In genomic region chrX:57592159-57592893, GRCh38 we compare ENCODE assay signal across 1 cellular context.
TF ChIP-seq lines count a peak whose summit lies in the region.
"Not testable (repeated sequence)": the region's sequence is repeated elsewhere in the genome, so short reads cannot be mapped to it uniquely, and the experiment has no call there.

No MANE protein-coding gene starts in this region.

TF ChIP-seq in HepG2, 621 proteins besides CTCF, POLR2A, EP300 and RAD21 (continued from another document):
- TF ChIP-seq, protein P1, sequence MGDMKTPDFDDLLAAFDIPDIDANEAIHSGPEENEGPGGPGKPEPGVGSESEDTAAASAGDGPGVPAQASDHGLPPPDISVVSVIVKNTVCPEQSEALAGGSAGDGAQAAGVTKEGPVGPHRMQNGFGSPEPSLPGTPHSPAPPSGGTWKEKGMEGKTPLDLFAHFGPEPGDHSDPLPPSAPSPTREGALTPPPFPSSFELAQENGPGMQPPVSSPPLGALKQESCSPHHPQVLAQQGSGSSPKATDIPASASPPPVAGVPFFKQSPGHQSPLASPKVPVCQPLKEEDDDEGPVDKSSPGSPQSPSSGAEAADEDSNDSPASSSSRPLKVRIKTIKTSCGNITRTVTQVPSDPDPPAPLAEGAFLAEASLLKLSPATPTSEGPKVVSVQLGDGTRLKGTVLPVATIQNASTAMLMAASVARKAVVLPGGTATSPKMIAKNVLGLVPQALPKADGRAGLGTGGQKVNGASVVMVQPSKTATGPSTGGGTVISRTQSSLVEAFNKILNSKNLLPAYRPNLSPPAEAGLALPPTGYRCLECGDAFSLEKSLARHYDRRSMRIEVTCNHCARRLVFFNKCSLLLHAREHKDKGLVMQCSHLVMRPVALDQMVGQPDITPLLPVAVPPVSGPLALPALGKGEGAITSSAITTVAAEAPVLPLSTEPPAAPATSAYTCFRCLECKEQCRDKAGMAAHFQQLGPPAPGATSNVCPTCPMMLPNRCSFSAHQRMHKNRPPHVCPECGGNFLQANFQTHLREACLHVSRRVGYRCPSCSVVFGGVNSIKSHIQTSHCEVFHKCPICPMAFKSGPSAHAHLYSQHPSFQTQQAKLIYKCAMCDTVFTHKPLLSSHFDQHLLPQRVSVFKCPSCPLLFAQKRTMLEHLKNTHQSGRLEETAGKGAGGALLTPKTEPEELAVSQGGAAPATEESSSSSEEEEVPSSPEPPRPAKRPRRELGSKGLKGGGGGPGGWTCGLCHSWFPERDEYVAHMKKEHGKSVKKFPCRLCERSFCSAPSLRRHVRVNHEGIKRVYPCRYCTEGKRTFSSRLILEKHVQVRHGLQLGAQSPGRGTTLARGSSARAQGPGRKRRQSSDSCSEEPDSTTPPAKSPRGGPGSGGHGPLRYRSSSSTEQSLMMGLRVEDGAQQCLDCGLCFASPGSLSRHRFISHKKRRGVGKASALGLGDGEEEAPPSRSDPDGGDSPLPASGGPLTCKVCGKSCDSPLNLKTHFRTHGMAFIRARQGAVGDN (CRISPR knock-in tag; IDR thresholded peaks at IDR 0.05): peak; percentile 72
- TF ChIP-seq RBFOX2 (IDR thresholded peaks at IDR 0.05; ENCODE audit: low read depth, low read length) (peak; percentile 71), MAZ (CRISPR knock-in tag; IDR thresholded peaks at IDR 0.05; ENCODE audit: low read depth) (0 out of 2 replicates have a peak, but pooled peaks have one; percentile 37), POLR2G (IDR thresholded peaks at IDR 0.05; ENCODE audit: low read depth, low read length) (peak; percentile 43; the same call in 1 of the 2 replicates), KDM5B (CRISPR knock-in tag; IDR thresholded peaks at IDR 0.05; ENCODE audit: borderline replicate concordance) (0 out of 2 replicates have a peak, but pooled peaks have one; percentile 28), ZFY (CRISPR knock-in tag; IDR thresholded peaks at IDR 0.05) (peak; percentile 85), ZFX (CRISPR knock-in tag; IDR thresholded peaks at IDR 0.05; ENCODE audit: low read depth) (peak; percentile 85), ZBTB10 (CRISPR knock-in tag; IDR thresholded peaks at IDR 0.05; ENCODE audit: borderline replicate concordance) (0 out of 2 replicates have a peak, but pooled peaks have one; percentile 28), ZMYM4 (CRISPR knock-in tag; IDR thresholded peaks at IDR 0.05) (peak; percentile 20; the same call in 1 of the 2 replicates), HES4 (CRISPR knock-in tag; IDR thresholded peaks at IDR 0.05; ENCODE audit: borderline replicate concordance) (0 out of 2 replicates have a peak, but pooled peaks have one; percentile 31), NFKB2 (CRISPR knock-in tag; IDR thresholded peaks at IDR 0.05; ENCODE audit: borderline replicate concordance) (0 out of 2 replicates have a peak, but pooled peaks have one; percentile 6), YY1 (IDR thresholded peaks at IDR 0.05; ENCODE audit: insufficient read depth, insufficient replicate concordance, low read depth, low read length) (peak; percentile 54), ZNF333 (CRISPR knock-in tag; IDR thresholded peaks at IDR 0.05; ENCODE audit: borderline replicate concordance) (0 out of 2 replicates have a peak, but pooled peaks have one; percentile 33), ZFP91 (CRISPR knock-in tag; IDR thresholded peaks at IDR 0.05; ENCODE audit: borderline replicate concordance) (peak; percentile 32; the same call in 1 of the 2 replicates), ZNF563 (CRISPR knock-in tag; IDR thresholded peaks at IDR 0.05) (peak; percentile 20; the same call in 1 of the 2 replicates), PHF8 (CRISPR knock-in tag; IDR thresholded peaks at IDR 0.05) (peak; percentile 71), SALL1 (CRISPR knock-in tag; IDR thresholded peaks at IDR 0.05) (peak; percentile 19; the same call in 1 of the 2 replicates), TAF1 (CRISPR knock-in tag; IDR thresholded peaks at IDR 0.05) (peak; percentile 26), ZSCAN31 (CRISPR knock-in tag; IDR thresholded peaks at IDR 0.05; ENCODE audit: low read depth) (peak; percentile 36; the same call in 1 of the 2 replicates), HNRNPLL (IDR thresholded peaks at IDR 0.05; ENCODE audit: low read depth, low read length, poor library complexity, severe bottlenecking) (peak; percentile 17)
- TF ChIP-seq, protein P2, sequence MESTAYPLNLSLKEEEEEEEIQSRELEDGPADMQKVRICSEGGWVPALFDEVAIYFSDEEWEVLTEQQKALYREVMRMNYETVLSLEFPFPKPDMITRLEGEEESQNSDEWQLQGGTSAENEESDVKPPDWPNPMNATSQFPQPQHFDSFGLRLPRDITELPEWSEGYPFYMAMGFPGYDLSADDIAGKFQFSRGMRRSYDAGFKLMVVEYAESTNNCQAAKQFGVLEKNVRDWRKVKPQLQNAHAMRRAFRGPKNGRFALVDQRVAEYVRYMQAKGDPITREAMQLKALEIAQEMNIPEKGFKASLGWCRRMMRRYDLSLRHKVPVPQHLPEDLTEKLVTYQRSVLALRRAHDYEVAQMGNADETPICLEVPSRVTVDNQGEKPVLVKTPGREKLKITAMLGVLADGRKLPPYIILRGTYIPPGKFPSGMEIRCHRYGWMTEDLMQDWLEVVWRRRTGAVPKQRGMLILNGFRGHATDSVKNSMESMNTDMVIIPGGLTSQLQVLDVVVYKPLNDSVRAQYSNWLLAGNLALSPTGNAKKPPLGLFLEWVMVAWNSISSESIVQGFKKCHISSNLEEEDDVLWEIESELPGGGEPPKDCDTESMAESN (CRISPR knock-in tag; conservative IDR thresholded peaks at IDR 0.05): 0 out of 2 replicates have a peak, but pooled peaks have one; percentile 32
- TF ChIP-seq, protein P3, sequence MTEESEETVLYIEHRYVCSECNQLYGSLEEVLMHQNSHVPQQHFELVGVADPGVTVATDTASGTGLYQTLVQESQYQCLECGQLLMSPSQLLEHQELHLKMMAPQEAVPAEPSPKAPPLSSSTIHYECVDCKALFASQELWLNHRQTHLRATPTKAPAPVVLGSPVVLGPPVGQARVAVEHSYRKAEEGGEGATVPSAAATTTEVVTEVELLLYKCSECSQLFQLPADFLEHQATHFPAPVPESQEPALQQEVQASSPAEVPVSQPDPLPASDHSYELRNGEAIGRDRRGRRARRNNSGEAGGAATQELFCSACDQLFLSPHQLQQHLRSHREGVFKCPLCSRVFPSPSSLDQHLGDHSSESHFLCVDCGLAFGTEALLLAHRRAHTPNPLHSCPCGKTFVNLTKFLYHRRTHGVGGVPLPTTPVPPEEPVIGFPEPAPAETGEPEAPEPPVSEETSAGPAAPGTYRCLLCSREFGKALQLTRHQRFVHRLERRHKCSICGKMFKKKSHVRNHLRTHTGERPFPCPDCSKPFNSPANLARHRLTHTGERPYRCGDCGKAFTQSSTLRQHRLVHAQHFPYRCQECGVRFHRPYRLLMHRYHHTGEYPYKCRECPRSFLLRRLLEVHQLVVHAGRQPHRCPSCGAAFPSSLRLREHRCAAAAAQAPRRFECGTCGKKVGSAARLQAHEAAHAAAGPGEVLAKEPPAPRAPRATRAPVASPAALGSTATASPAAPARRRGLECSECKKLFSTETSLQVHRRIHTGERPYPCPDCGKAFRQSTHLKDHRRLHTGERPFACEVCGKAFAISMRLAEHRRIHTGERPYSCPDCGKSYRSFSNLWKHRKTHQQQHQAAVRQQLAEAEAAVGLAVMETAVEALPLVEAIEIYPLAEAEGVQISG (CRISPR knock-in tag; IDR thresholded peaks at IDR 0.05): peak; percentile 44; the same call in 1 of the 2 replicates
- TF ChIP-seq MAZ (IDR thresholded peaks at IDR 0.05; ENCODE audit: borderline replicate concordance, low read depth, low read length): not testable (repeated sequence)
- TF ChIP-seq, protein P4, sequence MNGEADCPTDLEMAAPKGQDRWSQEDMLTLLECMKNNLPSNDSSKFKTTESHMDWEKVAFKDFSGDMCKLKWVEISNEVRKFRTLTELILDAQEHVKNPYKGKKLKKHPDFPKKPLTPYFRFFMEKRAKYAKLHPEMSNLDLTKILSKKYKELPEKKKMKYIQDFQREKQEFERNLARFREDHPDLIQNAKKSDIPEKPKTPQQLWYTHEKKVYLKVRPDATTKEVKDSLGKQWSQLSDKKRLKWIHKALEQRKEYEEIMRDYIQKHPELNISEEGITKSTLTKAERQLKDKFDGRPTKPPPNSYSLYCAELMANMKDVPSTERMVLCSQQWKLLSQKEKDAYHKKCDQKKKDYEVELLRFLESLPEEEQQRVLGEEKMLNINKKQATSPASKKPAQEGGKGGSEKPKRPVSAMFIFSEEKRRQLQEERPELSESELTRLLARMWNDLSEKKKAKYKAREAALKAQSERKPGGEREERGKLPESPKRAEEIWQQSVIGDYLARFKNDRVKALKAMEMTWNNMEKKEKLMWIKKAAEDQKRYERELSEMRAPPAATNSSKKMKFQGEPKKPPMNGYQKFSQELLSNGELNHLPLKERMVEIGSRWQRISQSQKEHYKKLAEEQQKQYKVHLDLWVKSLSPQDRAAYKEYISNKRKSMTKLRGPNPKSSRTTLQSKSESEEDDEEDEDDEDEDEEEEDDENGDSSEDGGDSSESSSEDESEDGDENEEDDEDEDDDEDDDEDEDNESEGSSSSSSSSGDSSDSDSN (CRISPR knock-in tag; IDR thresholded peaks at IDR 0.05): peak; percentile 84; the same call in 1 of the 2 replicates
- TF ChIP-seq, protein P5, sequence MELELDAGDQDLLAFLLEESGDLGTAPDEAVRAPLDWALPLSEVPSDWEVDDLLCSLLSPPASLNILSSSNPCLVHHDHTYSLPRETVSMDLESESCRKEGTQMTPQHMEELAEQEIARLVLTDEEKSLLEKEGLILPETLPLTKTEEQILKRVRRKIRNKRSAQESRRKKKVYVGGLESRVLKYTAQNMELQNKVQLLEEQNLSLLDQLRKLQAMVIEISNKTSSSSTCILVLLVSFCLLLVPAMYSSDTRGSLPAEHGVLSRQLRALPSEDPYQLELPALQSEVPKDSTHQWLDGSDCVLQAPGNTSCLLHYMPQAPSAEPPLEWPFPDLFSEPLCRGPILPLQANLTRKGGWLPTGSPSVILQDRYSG (CRISPR knock-in tag; IDR thresholded peaks at IDR 0.05): 0 out of 2 replicates have a peak, but pooled peaks have one; percentile 25
